In the genomic region with DNA sequence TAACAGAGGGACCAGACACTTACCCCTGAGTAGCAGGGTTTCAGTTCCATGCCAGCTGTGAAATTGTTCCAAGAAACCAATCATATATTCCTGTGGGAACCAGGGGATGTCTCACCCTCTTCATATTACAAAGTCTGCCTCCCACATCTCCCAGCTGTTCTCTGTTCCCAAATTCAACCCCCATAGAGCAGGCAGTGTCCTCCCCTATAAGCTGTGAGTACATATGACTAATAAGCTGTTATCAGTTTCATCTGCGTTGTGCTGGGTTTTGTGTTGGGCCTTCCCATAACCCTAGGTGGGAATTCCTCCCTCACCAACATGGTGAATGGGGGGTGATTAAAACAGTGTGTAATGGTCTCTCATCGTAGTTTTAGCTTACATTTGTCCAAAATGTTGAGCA, we compare ENCODE assay signal across 1 cellular context.
TF ChIP-seq lines count a peak whose summit lies in the region.

No MANE protein-coding gene starts in this region.

TF ChIP-seq in K562, 482 proteins besides CTCF, POLR2A, EP300 and RAD21:
- TF ChIP-seq ARID1B (IDR thresholded peaks at IDR 0.05), result peak; percentile 33; the same call in 1 of the 2 replicates
- TF ChIP-seq, protein P1, sequence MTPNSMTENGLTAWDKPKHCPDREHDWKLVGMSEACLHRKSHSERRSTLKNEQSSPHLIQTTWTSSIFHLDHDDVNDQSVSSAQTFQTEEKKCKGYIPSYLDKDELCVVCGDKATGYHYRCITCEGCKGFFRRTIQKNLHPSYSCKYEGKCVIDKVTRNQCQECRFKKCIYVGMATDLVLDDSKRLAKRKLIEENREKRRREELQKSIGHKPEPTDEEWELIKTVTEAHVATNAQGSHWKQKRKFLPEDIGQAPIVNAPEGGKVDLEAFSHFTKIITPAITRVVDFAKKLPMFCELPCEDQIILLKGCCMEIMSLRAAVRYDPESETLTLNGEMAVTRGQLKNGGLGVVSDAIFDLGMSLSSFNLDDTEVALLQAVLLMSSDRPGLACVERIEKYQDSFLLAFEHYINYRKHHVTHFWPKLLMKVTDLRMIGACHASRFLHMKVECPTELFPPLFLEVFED (CRISPR knock-in tag; conservative IDR thresholded peaks at IDR 0.05), result no peak
- TF ChIP-seq SMARCA4 (IDR thresholded peaks at IDR 0.05), result peak; percentile 20; the same call in 1 of the 2 replicates
- peak; percentile 47 for TF ChIP-seq DACH1 (IDR thresholded peaks at IDR 0.05; ENCODE audit: partially characterized antibody)
- TF ChIP-seq, protein P2, sequence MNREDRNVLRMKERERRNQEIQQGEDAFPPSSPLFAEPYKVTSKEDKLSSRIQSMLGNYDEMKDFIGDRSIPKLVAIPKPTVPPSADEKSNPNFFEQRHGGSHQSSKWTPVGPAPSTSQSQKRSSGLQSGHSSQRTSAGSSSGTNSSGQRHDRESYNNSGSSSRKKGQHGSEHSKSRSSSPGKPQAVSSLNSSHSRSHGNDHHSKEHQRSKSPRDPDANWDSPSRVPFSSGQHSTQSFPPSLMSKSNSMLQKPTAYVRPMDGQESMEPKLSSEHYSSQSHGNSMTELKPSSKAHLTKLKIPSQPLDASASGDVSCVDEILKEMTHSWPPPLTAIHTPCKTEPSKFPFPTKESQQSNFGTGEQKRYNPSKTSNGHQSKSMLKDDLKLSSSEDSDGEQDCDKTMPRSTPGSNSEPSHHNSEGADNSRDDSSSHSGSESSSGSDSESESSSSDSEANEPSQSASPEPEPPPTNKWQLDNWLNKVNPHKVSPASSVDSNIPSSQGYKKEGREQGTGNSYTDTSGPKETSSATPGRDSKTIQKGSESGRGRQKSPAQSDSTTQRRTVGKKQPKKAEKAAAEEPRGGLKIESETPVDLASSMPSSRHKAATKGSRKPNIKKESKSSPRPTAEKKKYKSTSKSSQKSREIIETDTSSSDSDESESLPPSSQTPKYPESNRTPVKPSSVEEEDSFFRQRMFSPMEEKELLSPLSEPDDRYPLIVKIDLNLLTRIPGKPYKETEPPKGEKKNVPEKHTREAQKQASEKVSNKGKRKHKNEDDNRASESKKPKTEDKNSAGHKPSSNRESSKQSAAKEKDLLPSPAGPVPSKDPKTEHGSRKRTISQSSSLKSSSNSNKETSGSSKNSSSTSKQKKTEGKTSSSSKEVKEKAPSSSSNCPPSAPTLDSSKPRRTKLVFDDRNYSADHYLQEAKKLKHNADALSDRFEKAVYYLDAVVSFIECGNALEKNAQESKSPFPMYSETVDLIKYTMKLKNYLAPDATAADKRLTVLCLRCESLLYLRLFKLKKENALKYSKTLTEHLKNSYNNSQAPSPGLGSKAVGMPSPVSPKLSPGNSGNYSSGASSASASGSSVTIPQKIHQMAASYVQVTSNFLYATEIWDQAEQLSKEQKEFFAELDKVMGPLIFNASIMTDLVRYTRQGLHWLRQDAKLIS (CRISPR knock-in tag; IDR thresholded peaks at IDR 0.05), result no peak
- peak; percentile 68 for TF ChIP-seq EHMT2 (IDR thresholded peaks at IDR 0.05)
- TF ChIP-seq FOSL1 (tag; conservative IDR thresholded peaks at IDR 0.05), result peak; percentile 80
- TF ChIP-seq ELF2 (CRISPR knock-in tag; IDR thresholded peaks at IDR 0.05), result no peak
- TF ChIP-seq CBFA2T3 (IDR thresholded peaks at IDR 0.05), result peak; percentile 18; the same call in 1 of the 2 replicates
- no peak for TF ChIP-seq MCM7 (IDR thresholded peaks at IDR 0.05)
- TF ChIP-seq, protein P3, sequence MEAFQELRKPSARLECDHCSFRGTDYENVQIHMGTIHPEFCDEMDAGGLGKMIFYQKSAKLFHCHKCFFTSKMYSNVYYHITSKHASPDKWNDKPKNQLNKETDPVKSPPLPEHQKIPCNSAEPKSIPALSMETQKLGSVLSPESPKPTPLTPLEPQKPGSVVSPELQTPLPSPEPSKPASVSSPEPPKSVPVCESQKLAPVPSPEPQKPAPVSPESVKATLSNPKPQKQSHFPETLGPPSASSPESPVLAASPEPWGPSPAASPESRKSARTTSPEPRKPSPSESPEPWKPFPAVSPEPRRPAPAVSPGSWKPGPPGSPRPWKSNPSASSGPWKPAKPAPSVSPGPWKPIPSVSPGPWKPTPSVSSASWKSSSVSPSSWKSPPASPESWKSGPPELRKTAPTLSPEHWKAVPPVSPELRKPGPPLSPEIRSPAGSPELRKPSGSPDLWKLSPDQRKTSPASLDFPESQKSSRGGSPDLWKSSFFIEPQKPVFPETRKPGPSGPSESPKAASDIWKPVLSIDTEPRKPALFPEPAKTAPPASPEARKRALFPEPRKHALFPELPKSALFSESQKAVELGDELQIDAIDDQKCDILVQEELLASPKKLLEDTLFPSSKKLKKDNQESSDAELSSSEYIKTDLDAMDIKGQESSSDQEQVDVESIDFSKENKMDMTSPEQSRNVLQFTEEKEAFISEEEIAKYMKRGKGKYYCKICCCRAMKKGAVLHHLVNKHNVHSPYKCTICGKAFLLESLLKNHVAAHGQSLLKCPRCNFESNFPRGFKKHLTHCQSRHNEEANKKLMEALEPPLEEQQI (IDR thresholded peaks at IDR 0.05), result peak; percentile 45; the same call in 1 of the 2 replicates
- TF ChIP-seq MAFG (tag; conservative IDR thresholded peaks at IDR 0.05), result no peak
- TF ChIP-seq PRMT5 (CRISPR knock-in tag; IDR thresholded peaks at IDR 0.05), result no peak
- peak; percentile 24; the same call in 1 of the 2 replicates for TF ChIP-seq DPF2 (IDR thresholded peaks at IDR 0.05)
- TF ChIP-seq, protein P4, sequence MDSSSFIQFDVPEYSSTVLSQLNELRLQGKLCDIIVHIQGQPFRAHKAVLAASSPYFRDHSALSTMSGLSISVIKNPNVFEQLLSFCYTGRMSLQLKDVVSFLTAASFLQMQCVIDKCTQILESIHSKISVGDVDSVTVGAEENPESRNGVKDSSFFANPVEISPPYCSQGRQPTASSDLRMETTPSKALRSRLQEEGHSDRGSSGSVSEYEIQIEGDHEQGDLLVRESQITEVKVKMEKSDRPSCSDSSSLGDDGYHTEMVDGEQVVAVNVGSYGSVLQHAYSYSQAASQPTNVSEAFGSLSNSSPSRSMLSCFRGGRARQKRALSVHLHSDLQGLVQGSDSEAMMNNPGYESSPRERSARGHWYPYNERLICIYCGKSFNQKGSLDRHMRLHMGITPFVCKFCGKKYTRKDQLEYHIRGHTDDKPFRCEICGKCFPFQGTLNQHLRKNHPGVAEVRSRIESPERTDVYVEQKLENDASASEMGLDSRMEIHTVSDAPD (CRISPR knock-in tag; IDR thresholded peaks at IDR 0.05), result no peak
- TF ChIP-seq, protein P5, sequence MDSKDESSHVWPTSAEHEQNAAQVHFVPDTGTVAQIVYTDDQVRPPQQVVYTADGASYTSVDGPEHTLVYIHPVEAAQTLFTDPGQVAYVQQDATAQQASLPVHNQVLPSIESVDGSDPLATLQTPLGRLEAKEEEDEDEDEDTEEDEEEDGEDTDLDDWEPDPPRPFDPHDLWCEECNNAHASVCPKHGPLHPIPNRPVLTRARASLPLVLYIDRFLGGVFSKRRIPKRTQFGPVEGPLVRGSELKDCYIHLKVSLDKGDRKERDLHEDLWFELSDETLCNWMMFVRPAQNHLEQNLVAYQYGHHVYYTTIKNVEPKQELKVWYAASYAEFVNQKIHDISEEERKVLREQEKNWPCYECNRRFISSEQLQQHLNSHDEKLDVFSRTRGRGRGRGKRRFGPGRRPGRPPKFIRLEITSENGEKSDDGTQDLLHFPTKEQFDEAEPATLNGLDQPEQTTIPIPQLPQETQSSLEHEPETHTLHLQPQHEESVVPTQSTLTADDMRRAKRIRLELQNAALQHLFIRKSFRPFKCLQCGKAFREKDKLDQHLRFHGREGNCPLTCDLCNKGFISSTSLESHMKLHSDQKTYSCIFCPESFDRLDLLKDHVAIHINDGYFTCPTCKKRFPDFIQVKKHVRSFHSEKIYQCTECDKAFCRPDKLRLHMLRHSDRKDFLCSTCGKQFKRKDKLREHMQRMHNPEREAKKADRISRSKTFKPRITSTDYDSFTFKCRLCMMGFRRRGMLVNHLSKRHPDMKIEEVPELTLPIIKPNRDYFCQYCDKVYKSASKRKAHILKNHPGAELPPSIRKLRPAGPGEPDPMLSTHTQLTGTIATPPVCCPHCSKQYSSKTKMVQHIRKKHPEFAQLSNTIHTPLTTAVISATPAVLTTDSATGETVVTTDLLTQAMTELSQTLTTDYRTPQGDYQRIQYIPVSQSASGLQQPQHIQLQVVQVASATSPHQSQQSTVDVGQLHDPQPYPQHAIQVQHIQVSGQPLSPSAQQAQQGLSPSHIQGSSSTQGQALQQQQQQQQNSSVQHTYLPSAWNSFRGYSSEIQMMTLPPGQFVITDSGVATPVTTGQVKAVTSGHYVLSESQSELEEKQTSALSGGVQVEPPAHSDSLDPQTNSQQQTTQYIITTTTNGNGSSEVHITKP (IDR thresholded peaks at IDR 0.05; ENCODE audit: partially characterized antibody), result peak; percentile 63
- TF ChIP-seq JUND (IDR thresholded peaks at IDR 0.05; ENCODE audit: borderline replicate concordance, low read depth, low read length), result peak; percentile 65; the same call in 1 of the 2 replicates
- no peak; the same call in 2 of the 3 replicates for TF ChIP-seq JUND (tag; IDR thresholded peaks at IDR 0.05; ENCODE audit: borderline replicate concordance, low read depth, low read length)
- TF ChIP-seq NELFE (IDR thresholded peaks at IDR 0.05; ENCODE audit: insufficient read depth, insufficient read length), result no peak
- 0 out of 4 replicates have a peak, but pooled peaks of 1 of the 2 experiments have one; percentile 20 for TF ChIP-seq TRIM24 (IDR thresholded peaks at IDR 0.05)
- TF ChIP-seq, protein P6, sequence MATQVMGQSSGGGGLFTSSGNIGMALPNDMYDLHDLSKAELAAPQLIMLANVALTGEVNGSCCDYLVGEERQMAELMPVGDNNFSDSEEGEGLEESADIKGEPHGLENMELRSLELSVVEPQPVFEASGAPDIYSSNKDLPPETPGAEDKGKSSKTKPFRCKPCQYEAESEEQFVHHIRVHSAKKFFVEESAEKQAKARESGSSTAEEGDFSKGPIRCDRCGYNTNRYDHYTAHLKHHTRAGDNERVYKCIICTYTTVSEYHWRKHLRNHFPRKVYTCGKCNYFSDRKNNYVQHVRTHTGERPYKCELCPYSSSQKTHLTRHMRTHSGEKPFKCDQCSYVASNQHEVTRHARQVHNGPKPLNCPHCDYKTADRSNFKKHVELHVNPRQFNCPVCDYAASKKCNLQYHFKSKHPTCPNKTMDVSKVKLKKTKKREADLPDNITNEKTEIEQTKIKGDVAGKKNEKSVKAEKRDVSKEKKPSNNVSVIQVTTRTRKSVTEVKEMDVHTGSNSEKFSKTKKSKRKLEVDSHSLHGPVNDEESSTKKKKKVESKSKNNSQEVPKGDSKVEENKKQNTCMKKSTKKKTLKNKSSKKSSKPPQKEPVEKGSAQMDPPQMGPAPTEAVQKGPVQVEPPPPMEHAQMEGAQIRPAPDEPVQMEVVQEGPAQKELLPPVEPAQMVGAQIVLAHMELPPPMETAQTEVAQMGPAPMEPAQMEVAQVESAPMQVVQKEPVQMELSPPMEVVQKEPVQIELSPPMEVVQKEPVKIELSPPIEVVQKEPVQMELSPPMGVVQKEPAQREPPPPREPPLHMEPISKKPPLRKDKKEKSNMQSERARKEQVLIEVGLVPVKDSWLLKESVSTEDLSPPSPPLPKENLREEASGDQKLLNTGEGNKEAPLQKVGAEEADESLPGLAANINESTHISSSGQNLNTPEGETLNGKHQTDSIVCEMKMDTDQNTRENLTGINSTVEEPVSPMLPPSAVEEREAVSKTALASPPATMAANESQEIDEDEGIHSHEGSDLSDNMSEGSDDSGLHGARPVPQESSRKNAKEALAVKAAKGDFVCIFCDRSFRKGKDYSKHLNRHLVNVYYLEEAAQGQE (CRISPR knock-in tag; IDR thresholded peaks at IDR 0.05; ENCODE audit: low read depth), result no peak
